1 cellular context compared by ENCODE assay signal in the genomic region with DNA sequence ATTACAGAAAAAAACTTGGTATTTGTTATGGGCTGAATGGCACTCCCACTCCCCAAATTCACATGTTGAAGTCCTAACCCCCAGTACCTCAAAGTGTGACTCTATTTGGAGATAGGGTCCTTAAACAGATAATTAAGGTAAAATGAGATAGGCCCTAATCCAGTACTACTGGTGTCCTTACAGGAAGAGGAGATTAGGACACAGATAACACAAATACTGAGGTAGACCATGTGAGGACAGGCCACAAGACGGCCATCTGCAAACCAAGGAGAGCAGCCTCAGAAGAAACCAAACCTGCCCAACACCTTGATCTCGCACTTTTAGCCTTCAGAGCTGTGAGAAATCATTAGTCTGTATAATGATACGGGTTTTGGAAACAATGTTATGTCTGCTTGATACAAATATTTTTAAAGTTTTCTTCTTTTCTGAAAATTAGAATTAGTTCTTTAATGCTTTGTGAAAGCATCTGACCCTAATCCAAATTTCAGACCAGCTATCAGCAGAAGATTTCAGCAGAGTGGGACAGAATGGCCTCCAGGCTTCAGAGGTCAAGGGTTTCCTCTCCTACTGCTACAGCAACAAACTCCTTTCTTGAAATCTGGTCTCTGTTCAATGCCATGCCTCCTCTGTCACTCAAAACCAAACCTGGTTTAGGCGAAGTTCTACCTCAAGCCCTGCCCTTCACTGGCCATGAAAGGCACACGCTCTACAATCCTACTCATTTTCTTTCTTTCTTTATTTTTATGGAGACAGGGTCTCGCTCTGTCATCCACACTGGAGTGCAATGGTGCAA.
TF ChIP-seq lines count a peak whose summit lies in the region.

No MANE protein-coding gene starts in this region.

TF ChIP-seq in K562, 482 proteins besides CTCF, POLR2A, EP300 and RAD21:
- TF ChIP-seq CBFA2T3 (IDR thresholded peaks at IDR 0.05): 0 out of 2 replicates have a peak, but pooled peaks have one; percentile 17
- TF ChIP-seq ZNF239 (CRISPR knock-in tag; IDR thresholded peaks at IDR 0.05): no peak; the same call in 1 of the 2 replicates
- TF ChIP-seq DPF2 (IDR thresholded peaks at IDR 0.05): 0 out of 2 replicates have a peak, but pooled peaks have one; percentile 44
- TF ChIP-seq ZNF197 (CRISPR knock-in tag; IDR thresholded peaks at IDR 0.05; ENCODE audit: low read depth): 0 out of 2 replicates have a peak, but pooled peaks have one; percentile 62
- TF ChIP-seq ZNF766 (CRISPR knock-in tag; conservative IDR thresholded peaks at IDR 0.05): 0 out of 2 replicates have a peak, but pooled peaks have one; percentile 38
- TF ChIP-seq ZNF41 (CRISPR knock-in tag; conservative IDR thresholded peaks at IDR 0.05): no peak
- peak; percentile 20; the same call in 1 of the 2 replicates for TF ChIP-seq ZEB2 (IDR thresholded peaks at IDR 0.05)
- 0 out of 2 replicates have a peak, but pooled peaks have one; percentile 15 for TF ChIP-seq ETV1 (tag; conservative IDR thresholded peaks at IDR 0.05; ENCODE audit: low read depth)
- TF ChIP-seq ZNF561 (CRISPR knock-in tag; conservative IDR thresholded peaks at IDR 0.05): no peak
- TF ChIP-seq ZNF668 (CRISPR knock-in tag; IDR thresholded peaks at IDR 0.05): no peak
- peak; percentile 80 for TF ChIP-seq ZNF76 (CRISPR knock-in tag; IDR thresholded peaks at IDR 0.05; ENCODE audit: borderline replicate concordance)
- TF ChIP-seq L3MBTL2 (IDR thresholded peaks at IDR 0.05): peak; percentile 35; the same call in 1 of the 2 replicates
- TF ChIP-seq, protein P1, sequence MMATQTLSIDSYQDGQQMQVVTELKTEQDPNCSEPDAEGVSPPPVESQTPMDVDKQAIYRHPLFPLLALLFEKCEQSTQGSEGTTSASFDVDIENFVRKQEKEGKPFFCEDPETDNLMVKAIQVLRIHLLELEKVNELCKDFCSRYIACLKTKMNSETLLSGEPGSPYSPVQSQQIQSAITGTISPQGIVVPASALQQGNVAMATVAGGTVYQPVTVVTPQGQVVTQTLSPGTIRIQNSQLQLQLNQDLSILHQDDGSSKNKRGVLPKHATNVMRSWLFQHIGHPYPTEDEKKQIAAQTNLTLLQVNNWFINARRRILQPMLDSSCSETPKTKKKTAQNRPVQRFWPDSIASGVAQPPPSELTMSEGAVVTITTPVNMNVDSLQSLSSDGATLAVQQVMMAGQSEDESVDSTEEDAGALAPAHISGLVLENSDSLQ (IDR thresholded peaks at IDR 0.05): peak; percentile 78
- TF ChIP-seq EWSR1 (IDR thresholded peaks at IDR 0.05; ENCODE audit: borderline replicate concordance, low read depth, partially characterized antibody): no peak
- TF ChIP-seq, protein P2, sequence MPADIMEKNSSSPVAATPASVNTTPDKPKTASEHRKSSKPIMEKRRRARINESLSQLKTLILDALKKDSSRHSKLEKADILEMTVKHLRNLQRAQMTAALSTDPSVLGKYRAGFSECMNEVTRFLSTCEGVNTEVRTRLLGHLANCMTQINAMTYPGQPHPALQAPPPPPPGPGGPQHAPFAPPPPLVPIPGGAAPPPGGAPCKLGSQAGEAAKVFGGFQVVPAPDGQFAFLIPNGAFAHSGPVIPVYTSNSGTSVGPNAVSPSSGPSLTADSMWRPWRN (IDR thresholded peaks at IDR 0.05; ENCODE audit: low read depth): no peak
- TF ChIP-seq, protein P3, sequence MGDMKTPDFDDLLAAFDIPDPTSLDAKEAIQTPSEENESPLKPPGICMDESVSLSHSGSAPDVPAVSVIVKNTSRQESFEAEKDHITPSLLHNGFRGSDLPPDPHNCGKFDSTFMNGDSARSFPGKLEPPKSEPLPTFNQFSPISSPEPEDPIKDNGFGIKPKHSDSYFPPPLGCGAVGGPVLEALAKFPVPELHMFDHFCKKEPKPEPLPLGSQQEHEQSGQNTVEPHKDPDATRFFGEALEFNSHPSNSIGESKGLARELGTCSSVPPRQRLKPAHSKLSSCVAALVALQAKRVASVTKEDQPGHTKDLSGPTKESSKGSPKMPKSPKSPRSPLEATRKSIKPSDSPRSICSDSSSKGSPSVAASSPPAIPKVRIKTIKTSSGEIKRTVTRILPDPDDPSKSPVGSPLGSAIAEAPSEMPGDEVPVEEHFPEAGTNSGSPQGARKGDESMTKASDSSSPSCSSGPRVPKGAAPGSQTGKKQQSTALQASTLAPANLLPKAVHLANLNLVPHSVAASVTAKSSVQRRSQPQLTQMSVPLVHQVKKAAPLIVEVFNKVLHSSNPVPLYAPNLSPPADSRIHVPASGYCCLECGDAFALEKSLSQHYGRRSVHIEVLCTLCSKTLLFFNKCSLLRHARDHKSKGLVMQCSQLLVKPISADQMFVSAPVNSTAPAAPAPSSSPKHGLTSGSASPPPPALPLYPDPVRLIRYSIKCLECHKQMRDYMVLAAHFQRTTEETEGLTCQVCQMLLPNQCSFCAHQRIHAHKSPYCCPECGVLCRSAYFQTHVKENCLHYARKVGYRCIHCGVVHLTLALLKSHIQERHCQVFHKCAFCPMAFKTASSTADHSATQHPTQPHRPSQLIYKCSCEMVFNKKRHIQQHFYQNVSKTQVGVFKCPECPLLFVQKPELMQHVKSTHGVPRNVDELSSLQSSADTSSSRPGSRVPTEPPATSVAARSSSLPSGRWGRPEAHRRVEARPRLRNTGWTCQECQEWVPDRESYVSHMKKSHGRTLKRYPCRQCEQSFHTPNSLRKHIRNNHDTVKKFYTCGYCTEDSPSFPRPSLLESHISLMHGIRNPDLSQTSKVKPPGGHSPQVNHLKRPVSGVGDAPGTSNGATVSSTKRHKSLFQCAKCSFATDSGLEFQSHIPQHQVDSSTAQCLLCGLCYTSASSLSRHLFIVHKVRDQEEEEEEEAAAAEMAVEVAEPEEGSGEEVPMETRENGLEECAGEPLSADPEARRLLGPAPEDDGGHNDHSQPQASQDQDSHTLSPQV (IDR thresholded peaks at IDR 0.05): peak; percentile 26; the same call in 1 of the 2 replicates
- TF ChIP-seq KLF6 (CRISPR knock-in tag; IDR thresholded peaks at IDR 0.05; ENCODE audit: borderline replicate concordance): peak; percentile 36; the same call in 1 of the 2 replicates
- no peak for TF ChIP-seq SMAD4 (CRISPR knock-in tag; conservative IDR thresholded peaks at IDR 0.05)
- TF ChIP-seq MTA1 (IDR thresholded peaks at IDR 0.05; ENCODE audit: borderline replicate concordance): 0 out of 2 replicates have a peak, but pooled peaks have one; percentile 20
- TF ChIP-seq JUND (IDR thresholded peaks at IDR 0.05; ENCODE audit: borderline replicate concordance, low read depth, low read length): 0 out of 2 replicates have a peak, but pooled peaks have one; percentile 2
- no peak; the same call in 2 of the 3 replicates for TF ChIP-seq JUND (tag; IDR thresholded peaks at IDR 0.05; ENCODE audit: borderline replicate concordance, low read depth, low read length)
- TF ChIP-seq SMARCA4 (IDR thresholded peaks at IDR 0.05): 0 out of 2 replicates have a peak, but pooled peaks have one; percentile 20
- TF ChIP-seq, protein P4, sequence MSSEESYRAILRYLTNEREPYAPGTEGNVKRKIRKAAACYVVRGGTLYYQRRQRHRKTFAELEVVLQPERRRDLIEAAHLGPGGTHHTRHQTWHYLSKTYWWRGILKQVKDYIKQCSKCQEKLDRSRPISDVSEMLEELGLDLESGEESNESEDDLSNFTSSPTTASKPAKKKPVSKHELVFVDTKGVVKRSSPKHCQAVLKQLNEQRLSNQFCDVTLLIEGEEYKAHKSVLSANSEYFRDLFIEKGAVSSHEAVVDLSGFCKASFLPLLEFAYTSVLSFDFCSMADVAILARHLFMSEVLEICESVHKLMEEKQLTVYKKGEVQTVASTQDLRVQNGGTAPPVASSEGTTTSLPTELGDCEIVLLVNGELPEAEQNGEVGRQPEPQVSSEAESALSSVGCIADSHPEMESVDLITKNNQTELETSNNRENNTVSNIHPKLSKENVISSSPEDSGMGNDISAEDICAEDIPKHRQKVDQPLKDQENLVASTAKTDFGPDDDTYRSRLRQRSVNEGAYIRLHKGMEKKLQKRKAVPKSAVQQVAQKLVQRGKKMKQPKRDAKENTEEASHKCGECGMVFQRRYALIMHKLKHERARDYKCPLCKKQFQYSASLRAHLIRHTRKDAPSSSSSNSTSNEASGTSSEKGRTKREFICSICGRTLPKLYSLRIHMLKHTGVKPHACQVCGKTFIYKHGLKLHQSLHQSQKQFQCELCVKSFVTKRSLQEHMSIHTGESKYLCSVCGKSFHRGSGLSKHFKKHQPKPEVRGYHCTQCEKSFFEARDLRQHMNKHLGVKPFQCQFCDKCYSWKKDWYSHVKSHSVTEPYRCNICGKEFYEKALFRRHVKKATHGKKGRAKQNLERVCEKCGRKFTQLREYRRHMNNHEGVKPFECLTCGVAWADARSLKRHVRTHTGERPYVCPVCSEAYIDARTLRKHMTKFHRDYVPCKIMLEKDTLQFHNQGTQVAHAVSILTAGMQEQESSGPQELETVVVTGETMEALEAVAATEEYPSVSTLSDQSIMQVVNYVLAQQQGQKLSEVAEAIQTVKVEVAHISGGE (CRISPR knock-in tag; IDR thresholded peaks at IDR 0.05): 0 out of 6 replicates have a peak, but pooled peaks of 1 of the 3 experiments have one; percentile 26
- peak in 1 of 2 experiments; percentile 63; a peak in 1 of 4 replicates for TF ChIP-seq TEAD1 (CRISPR knock-in tag; IDR thresholded peaks at IDR 0.05)
